ENCODE assay signal across 7 cellular contexts in genomic region chr4:60189286-60189685, GRCh38.
"Had no signal": no experiment of that assay in that cellular context is flagged by ENCODE, and none has a peak within 500 bp of the region (broad histone marks: within the 10 kb centered on the region; RNA-seq: fewer than 3 reads in every experiment).

No MANE protein-coding gene starts in this region.

- FAIRE-seq: HTR-8/SVneo had no signal

- DNase-seq: IMR-90, Karpas-422, KBM-7, KG1 had no signal

- H3K9ac ChIP-seq: KMS-11 had no signal

- H3K27ac ChIP-seq: HL-60, KMS-11 had no signal

- H3K4me2 ChIP-seq: KMS-11 had no signal
